ENCODE assay signal across 9 cellular contexts in the genomic region with DNA sequence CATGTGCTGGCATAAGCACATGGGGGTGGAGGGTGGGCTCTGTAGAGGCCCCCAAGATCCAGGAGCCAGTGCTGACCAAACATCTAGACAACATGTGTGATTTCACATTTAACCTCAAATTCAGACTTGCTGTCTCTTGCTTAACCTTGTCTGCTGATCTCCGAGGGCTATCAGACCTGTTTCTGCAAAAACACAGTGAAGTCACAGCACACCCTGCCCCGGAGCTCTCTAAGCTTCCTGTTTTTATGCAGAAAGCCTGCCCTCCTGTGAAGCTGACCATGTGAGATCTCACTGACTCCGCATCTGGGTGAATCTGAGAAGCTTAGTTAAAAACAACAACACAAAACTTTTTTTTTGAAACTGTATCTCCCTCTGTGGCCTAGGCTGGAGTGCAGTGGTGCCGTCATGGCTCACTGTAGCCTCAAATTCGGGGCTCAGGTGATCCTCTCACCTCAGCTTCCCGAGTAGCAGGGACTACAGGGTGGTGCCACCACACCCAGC. TPM values are rescaled to one million over a fixed set of nuclear protein-coding genes. Genes with fewer than 3 reads are reported as not detected.
DNase-seq lines count a peak whose midpoint lies in the region; ATAC-seq and TF ChIP-seq lines count a peak whose summit lies in the region.
"Had no signal": no experiment of that assay in that cellular context is flagged by ENCODE, and none has a peak within 500 bp of the region (broad histone marks: within the 10 kb centered on the region; RNA-seq: fewer than 3 reads in every experiment).

No MANE protein-coding gene starts in this region.

- no peaks in the 10 kb centered on the region for H3K27me3 Mint-ChIP-seq in MCF 10A (ENCODE audit: insufficient read depth, unreplicated experiment)

- intact Hi-C loops in MCF 10A (cut with micrococcal nuclease), result no loop called here

- peaks cover 10% of the 10 kb centered on the region for H3K4me1 Mint-ChIP-seq in MCF 10A (ENCODE audit: insufficient read depth, unreplicated experiment)

- no peak overlapping the region for H3K4me3 ChIP-seq in lung

- BruUV-seq in MCF 10A (replicated peaks; lab: Mats Ljungman, UMichigan), result no TSS peak

- CTCF ChIA-PET in MCF 10A (lab: Yijun Ruan, JAX), result interaction anchor here (0.5 to 4.7 kb wide), 8 partner anchors 12 to 64 kb away, joined by 3 to 26 read pairs (median 4); no protein-coding TSS in a partner anchor

- H3K27ac ChIP-seq in lung (ENCODE audit: low read depth in 1 of 2, low read length in 1 of 2), result peak overlapping the region in 1 of 2 donors; percentile 89

- H3K36me3 Mint-ChIP-seq in MCF 10A (ENCODE audit: insufficient read depth, unreplicated experiment), result no peaks in the 10 kb centered on the region

- POLR2A ChIA-PET in MCF 10A (lab: Yijun Ruan, JAX), result interaction anchor here (0.7 to 2.7 kb wide), 6 partner anchors 17 to 46 kb away, joined by 3 to 31 read pairs (median 4); a partner anchor contains a TSS

- H3K9me3 Mint-ChIP-seq in MCF 10A (ENCODE audit: unreplicated experiment), result no peaks in the 10 kb centered on the region

- no peaks in the 10 kb centered on the region for H3K36me3 ChIP-seq in lung (ENCODE audit: control insufficient read depth in 2 of 2, insufficient read depth in 2 of 2, low read length in 2 of 2)

- no peak for TF ChIP-seq CTCF in MCF 10A (IDR thresholded peaks at IDR 0.05; ENCODE audit: unreplicated experiment)
- no peak for TF ChIP-seq CTCF in lung (IDR thresholded peaks at IDR 0.05; ENCODE audit: control extremely low read depth, extremely low read depth)

- ATAC-seq in lung (ENCODE audit: insufficient read depth, low FRiP score) (peak; percentile 78), GM19324 (IDR thresholded peaks at IDR 0.05; ENCODE audit: low FRiP score, unreplicated experiment) (no peak), GM19395 (IDR thresholded peaks at IDR 0.05; ENCODE audit: unreplicated experiment) (no peak), HG03378 (IDR thresholded peaks at IDR 0.05; ENCODE audit: unreplicated experiment) (no peak)

- H3K9me3 ChIP-seq in lung (ENCODE audit: control insufficient read depth in 2 of 2, insufficient read depth in 1 of 2, low read length in 1 of 2), result no peaks in the 10 kb centered on the region

- peak overlapping the region; percentile 59 for H3K27ac Mint-ChIP-seq in MCF 10A (ENCODE audit: low read depth, unreplicated experiment)

- H3K4me3 Mint-ChIP-seq in MCF 10A (ENCODE audit: unreplicated experiment), result no peak overlapping the region

- peaks cover 0 to 8% of the 10 kb centered on the region in 2 donors for H3K4me1 ChIP-seq in lung (ENCODE audit: control insufficient read depth in 2 of 2, insufficient read depth in 2 of 2, low read length in 2 of 2)

- no peaks in the 10 kb centered on the region for H3K27me3 ChIP-seq in lung (ENCODE audit: control insufficient read depth, insufficient read depth)

- peak in 4 of 6 experiments; percentile 19 to 83 (median 74) for DNase-seq in stimulated activated naive CD4-positive, alpha-beta T cell (lab: John Stamatoyannopoulos, UW)
- DNase-seq in stimulated activated naive CD4-positive, alpha-beta T cell treated with Interleukin-2 at 50 U/mL for 16 hours (lab: John Stamatoyannopoulos, UW), result no peak
- DNase-seq in MCF 10A (ENCODE audit: unreplicated experiment) (peak; percentile 30), lung (ENCODE audit: low spot score) (peak; percentile 54), glomerular visceral epithelial cell (ENCODE audit: extremely low spot score) (no peak)

- 27 to 30% methylated on average over 6 of the region's 6 CpGs for WGBS in lung, 2 donors

RNA-seq across cellular contexts. Expression of a gene that starts 6.6 kb away (rescaled TPM):
- total RNA-seq in MCF 10A (2022) (not detected in 2 replicates), lung (10 to 100 TPM in 1 of 2 donors, 1 to 10 TPM in 1; 9.2 to 12.2 TPM)
- polyA plus RNA-seq in lung, result 10 to 100 TPM; 11.8 to 20.4 TPM

RNA-seq across cellular contexts. Expression of a gene that starts 9.9 kb away (rescaled TPM):
- total RNA-seq in MCF 10A (2022) (not detected in 2 replicates), lung (not detected)
- polyA plus RNA-seq in lung, result not detected
- polyA plus RNA-seq: BJ had no signal

RNA-seq across cellular contexts. Expression of a gene that starts 17.2 kb away (rescaled TPM):
- total RNA-seq in MCF 10A (2022) (9.3 and 11.7 TPM in 2 replicates), lung (10 to 100 TPM in 1 of 2 donors, 1 to 10 TPM in 1; 6.6 to 12.5 TPM)
- polyA plus RNA-seq in lung, result 10 to 100 TPM in 1 of 2 donors, 1 to 10 TPM in 1; 9.4 to 14.5 TPM

RNA-seq across cellular contexts. Expression of a gene that starts 17.2 kb away (rescaled TPM):
- 24.2 and 26.4 TPM in 2 replicates for total RNA-seq in MCF 10A (2022)
- total RNA-seq in lung, result 10 to 100 TPM; 14.2 to 17.1 TPM
- 10 to 100 TPM in 1 of 2 donors, 1 to 10 TPM in 1; 8.1 to 13.2 TPM for polyA plus RNA-seq in lung

RNA-seq across cellular contexts. Expression of a gene that starts 25.5 kb away (rescaled TPM):
- not detected in 2 replicates for total RNA-seq in MCF 10A (2022)
- total RNA-seq in lung, result under 1 TPM; 0.40 to 0.51 TPM
- polyA plus RNA-seq in lung, result under 1 TPM in 1 of 2 donors, not detected in 1; 0.16 TPM
- polyA plus RNA-seq: BJ had no signal

Comparison
In these comparisons a context has a peak if more than half of its experiments do, and no peak if none do; other contexts are left out.
1. DNase-seq: peak in stimulated activated naive CD4-positive, alpha-beta T cell (4 of 6), MCF 10A (single experiment) and lung (single experiment); none in stimulated activated naive CD4-positive, alpha-beta T cell treated with Interleukin-2 at 50 U/mL for 16 hours (single experiment) and glomerular visceral epithelial cell (single experiment).
2. RNA of a gene that starts 6.6 kb away (total RNA-seq): 9.2 to 12.2 TPM in lung; not detected in MCF 10A; every median in the first group is over 10 times any median in the second.